ENCODE assay signal across 29 cellular contexts in genomic region chr11:62420882-62421281, GRCh38. TPM values are rescaled to one million over a fixed set of nuclear protein-coding genes. Genes with fewer than 3 reads are reported as not detected.
"Had no signal": no experiment of that assay in that cellular context is flagged by ENCODE, and none has a peak within 500 bp of the region (broad histone marks: within the 10 kb centered on the region; RNA-seq: fewer than 3 reads in every experiment).

No MANE protein-coding gene starts in this region.

- H3K36me3 Mint-ChIP-seq: activated naive CD8-positive, alpha-beta T cell treated with anti-CD3 and anti-CD28 coated beads, Interleukin-2, amount 10 ng/mL, durations not matched to agents 7 days and 5 days had no signal

- H3K27me3 ChIP-seq: adrenal gland, SJSA1 had no signal

- H3K36me3 ChIP-seq: adrenal gland, SJSA1 had no signal

- H3K9me3 ChIP-seq: adrenal gland, SJSA1 had no signal

- FAIRE-seq: RCC 7860 had no signal

- H3K4me3 ChIP-seq: adrenal gland, SJSA1 had no signal

- H3K27ac ChIP-seq: SJSA1 had no signal

- H3K4me1 ChIP-seq: adrenal gland had no signal

- DNase-seq: activated B cell treated with CpG ODN at 0.5 μM for 24 hours; activated CD8-positive, alpha-beta memory T cell treated with anti-CD3 and anti-CD28 coated beads, Interleukin-2, amount 50 U/mL, for 4 hours; activated CD8-positive, alpha-beta T cell treated with anti-CD3 and anti-CD28 coated beads for 36 hours; activated naive CD4-positive, alpha-beta T cell treated with anti-CD3 and anti-CD28 coated beads, Interleukin-2, amount 50 U/mL, for 16 hours; activated naive CD8-positive, alpha-beta T cell treated with anti-CD3 and anti-CD28 coated beads, Interleukin-2, amount 10 ng/mL, durations not matched to agents 7 days and 5 days; activated T-cell treated with anti-CD3 and anti-CD28 coated beads, Interleukin-2, amount 50 U/mL, for 72 hours; adrenal gland; anterior cingulate cortex; cerebellar nuclear complex; KG1; NCI-H1092; NCI-H1417 treated with DMSO at 0.1 percent for 48 hours; NCI-H1694; NCI-H2029; NCI-H2107; NCI-H345; NCI-H510A; NCI-H526 treated with DMSO at 0.1 percent for 48 hours; NK-92 treated with Interleukin-12 subunit alpha and Interleukin-12 subunit beta, amount 100 ng/mL, for 24 hours; OCI-M1; SHP77; SW 1271; T-helper 9 cell had no signal

- H3K9me3 Mint-ChIP-seq: activated B cell treated with CpG ODN at 0.5 μM for 24 hours; activated CD8-positive, alpha-beta T cell treated with anti-CD3 and anti-CD28 coated beads for 36 hours; activated naive CD8-positive, alpha-beta T cell treated with anti-CD3 and anti-CD28 coated beads, Interleukin-2, amount 10 ng/mL, durations not matched to agents 7 days and 5 days; activated T-cell treated with anti-CD3 and anti-CD28 coated beads, Interleukin-2, amount 50 U/mL, for 72 hours had no signal

- ATAC-seq: activated CD8-positive, alpha-beta T cell treated with anti-CD3 and anti-CD28 coated beads for 36 hours; activated T-cell treated with anti-CD3 and anti-CD28 coated beads, Interleukin-2, amount 50 U/mL, for 72 hours; SK-N-SH treated with all-trans-retinoic acid at 6 μM for 48 hours had no signal

- H3K4me3 Mint-ChIP-seq: activated B cell treated with CpG ODN at 0.5 μM for 24 hours; activated CD8-positive, alpha-beta T cell treated with anti-CD3 and anti-CD28 coated beads for 36 hours; activated naive CD8-positive, alpha-beta T cell treated with anti-CD3 and anti-CD28 coated beads, Interleukin-2, amount 10 ng/mL, durations not matched to agents 7 days and 5 days; activated T-cell treated with anti-CD3 and anti-CD28 coated beads, Interleukin-2, amount 50 U/mL, for 72 hours had no signal

- H3K27ac Mint-ChIP-seq: activated B cell treated with CpG ODN at 0.5 μM for 24 hours; activated CD8-positive, alpha-beta T cell treated with anti-CD3 and anti-CD28 coated beads for 36 hours; activated naive CD8-positive, alpha-beta T cell treated with anti-CD3 and anti-CD28 coated beads, Interleukin-2, amount 10 ng/mL, durations not matched to agents 7 days and 5 days; activated T-cell treated with anti-CD3 and anti-CD28 coated beads, Interleukin-2, amount 50 U/mL, for 72 hours had no signal

RNA-seq across cellular contexts. Expression of gene SCGB1A1, which starts 2.0 kb away (rescaled TPM):
- total RNA-seq: activated B cell treated with CpG ODN at 0.5 μM for 24 hours; activated CD8-positive, alpha-beta T cell treated with anti-CD3 and anti-CD28 coated beads for 36 hours; activated naive CD8-positive, alpha-beta T cell treated with anti-CD3 and anti-CD28 coated beads, Interleukin-2, amount 10 ng/mL, durations not matched to agents 7 days and 5 days; activated T-cell treated with anti-CD3 and anti-CD28 coated beads, Interleukin-2, amount 50 U/mL, for 72 hours; cardiac septum; MCF 10A; SJSA1; T-helper 1 cell treated with Interleukin-12 subunit alpha and Interleukin-12 subunit beta and Interleukin-4 antibody, amounts not matched to agents 30 ng/mL and 1 ng/mL, for 36 hours had no signal
